26 cellular contexts compared by ENCODE assay signal in the genomic region with DNA sequence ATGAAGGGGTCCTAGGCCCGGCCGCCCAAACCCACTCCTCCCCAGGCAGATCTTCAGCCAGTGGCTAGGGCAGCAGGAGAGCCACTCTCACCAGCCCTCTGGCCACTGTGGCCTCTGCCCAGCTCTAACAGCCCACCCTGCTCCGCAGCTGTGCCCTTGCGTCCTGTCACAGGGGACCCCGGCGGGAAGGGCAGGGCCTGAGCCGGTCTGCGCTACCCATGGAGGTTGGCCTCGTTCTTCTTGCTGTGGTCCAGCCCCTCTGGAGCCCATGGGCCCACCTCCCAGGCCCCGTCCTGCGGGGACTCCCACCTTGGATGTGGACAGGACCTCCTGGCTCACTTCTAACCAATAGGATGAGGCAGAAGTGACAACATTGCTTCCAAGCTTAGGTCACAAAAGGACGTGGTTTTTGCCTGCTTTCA. TPM values are rescaled to one million over a fixed set of nuclear protein-coding genes. Genes with fewer than 3 reads are reported as not detected.
DNase-seq lines count a peak whose midpoint lies in the region; TF ChIP-seq lines count a peak whose summit lies in the region.
"Had no signal": no experiment of that assay in that cellular context is flagged by ENCODE, and none has a peak within 500 bp of the region (broad histone marks: within the 10 kb centered on the region; RNA-seq: fewer than 3 reads in every experiment).

No MANE protein-coding gene starts in this region.

- TF ChIP-seq CTCF in chondrocyte (IDR thresholded peaks at IDR 0.05) (no peak), osteocyte (IDR thresholded peaks at IDR 0.05) (no peak)

- peaks cover 17% of the 10 kb centered on the region for H3K4me1 Mint-ChIP-seq in activated T-cell treated with anti-CD3 and anti-CD28 coated beads, Interleukin-2, amount 50 U/mL, for 24 hours (ENCODE audit: low read depth)
- H3K4me1 Mint-ChIP-seq in chondrocyte (ENCODE audit: low read depth) (peaks cover 6% of the 10 kb centered on the region), osteocyte (ENCODE audit: unreplicated experiment) (peaks cover 14% of the 10 kb centered on the region)

- no peaks in the 10 kb centered on the region for H3K27me3 Mint-ChIP-seq in activated T-cell treated with anti-CD3 and anti-CD28 coated beads, Interleukin-2, amount 50 U/mL, for 24 hours
- H3K27me3 Mint-ChIP-seq in chondrocyte (ENCODE audit: low read depth): peaks cover 28% of the 10 kb centered on the region
- H3K27me3 Mint-ChIP-seq in osteocyte (ENCODE audit: unreplicated experiment): peaks cover 30% of the 10 kb centered on the region
- H3K27me3 Mint-ChIP-seq: activated CD4-positive, alpha-beta T cell treated with anti-CD3 and anti-CD28 coated beads, Interleukin-2, amount 10 ng/mL, durations not matched to agents 7 days and 5 days had no signal

- DNase-seq in activated T-cell treated with anti-CD3 and anti-CD28 coated beads, Interleukin-2, amount 50 U/mL, for 24 hours: peak; percentile 18
- DNase-seq in activated T-cell treated with anti-CD3 and anti-CD28 coated beads, Interleukin-2, amount 50 U/mL, for 1 hour: no peak
- DNase-seq in DMS53 (lab: John Stamatoyannopoulos, UW) (peak; percentile 82), chondrocyte (ENCODE audit: low spot score) (peak; percentile 92), osteocyte (ENCODE audit: extremely low spot score, unreplicated experiment) (peak; percentile 80), NCI-H526 treated with DMSO at 0.1 percent for 48 hours (lab: John Stamatoyannopoulos, UW) (no peak), NCI-H2171 (lab: John Stamatoyannopoulos, UW) (no peak), OCI-M2 (lab: John Stamatoyannopoulos, UW; ENCODE audit: unreplicated experiment) (no peak)
- DNase-seq: effector CD8-positive, alpha-beta T cell; erythroblast; foreskin keratinocyte; NCI-H187; NCI-H774; nucleus accumbens; retina; SIG-M5; stimulated activated CD4-positive, alpha-beta T cell treated with anti-CD3 and anti-CD28 coated beads, Interleukin-12 subunit alpha, Interleukin-12 subunit beta, amount 100 ng/mL, for 4 hours had no signal

- H3K27ac Mint-ChIP-seq in activated T-cell treated with anti-CD3 and anti-CD28 coated beads, Interleukin-2, amount 50 U/mL, for 24 hours: no peak overlapping the region
- H3K27ac Mint-ChIP-seq in chondrocyte (ENCODE audit: unreplicated experiment) (no peak overlapping the region), osteocyte (ENCODE audit: unreplicated experiment) (no peak overlapping the region)
- H3K27ac Mint-ChIP-seq: activated CD4-positive, alpha-beta T cell treated with anti-CD3 and anti-CD28 coated beads, Interleukin-2, amount 10 ng/mL, durations not matched to agents 7 days and 5 days; activated naive CD4-positive, alpha-beta T cell treated with anti-CD3 and anti-CD28 coated beads for 36 hours; T-cell had no signal

- no peaks in the 10 kb centered on the region for H3K36me3 Mint-ChIP-seq in activated T-cell treated with anti-CD3 and anti-CD28 coated beads, Interleukin-2, amount 50 U/mL, for 24 hours (ENCODE audit: low read depth)
- H3K36me3 Mint-ChIP-seq in chondrocyte (ENCODE audit: low read depth) (peaks cover 1% of the 10 kb centered on the region), osteocyte (ENCODE audit: unreplicated experiment) (no peaks in the 10 kb centered on the region)

- no peak overlapping the region for H3K4me3 Mint-ChIP-seq in activated T-cell treated with anti-CD3 and anti-CD28 coated beads, Interleukin-2, amount 50 U/mL, for 24 hours
- H3K4me3 Mint-ChIP-seq in chondrocyte (ENCODE audit: unreplicated experiment) (no peak overlapping the region), osteocyte (ENCODE audit: unreplicated experiment) (no peak overlapping the region)
- H3K4me3 Mint-ChIP-seq: activated CD4-positive, alpha-beta T cell treated with anti-CD3 and anti-CD28 coated beads, Interleukin-2, amount 10 ng/mL, durations not matched to agents 7 days and 5 days; activated naive CD4-positive, alpha-beta T cell treated with anti-CD3 and anti-CD28 coated beads for 36 hours; T-cell had no signal

- H3K9me3 Mint-ChIP-seq in activated T-cell treated with anti-CD3 and anti-CD28 coated beads, Interleukin-2, amount 50 U/mL, for 24 hours: no peaks in the 10 kb centered on the region
- H3K9me3 Mint-ChIP-seq in chondrocyte (ENCODE audit: low read depth): peaks cover 2% of the 10 kb centered on the region
- H3K9me3 Mint-ChIP-seq in osteocyte (ENCODE audit: unreplicated experiment): no peaks in the 10 kb centered on the region
- H3K9me3 Mint-ChIP-seq: activated CD4-positive, alpha-beta T cell treated with anti-CD3 and anti-CD28 coated beads, Interleukin-2, amount 10 ng/mL, durations not matched to agents 7 days and 5 days; activated naive CD4-positive, alpha-beta T cell treated with anti-CD3 and anti-CD28 coated beads for 36 hours; T-cell had no signal

RNA-seq across cellular contexts. Expression of a gene that starts 38.3 kb away (rescaled TPM):
- not detected in 3 replicates for total RNA-seq in chondrocyte
- total RNA-seq in osteocyte: 0.75 and 0.89 TPM in 2 replicates
- total RNA-seq: activated CD4-positive, alpha-beta T cell treated with anti-CD3 and anti-CD28 coated beads, Interleukin-2, amount 10 ng/mL, durations not matched to agents 7 days and 5 days; activated naive CD4-positive, alpha-beta T cell treated with anti-CD3 and anti-CD28 coated beads for 36 hours; Daoy; OCI-LY7; subcutaneous adipose tissue; T-cell had no signal

RNA-seq across cellular contexts. Expression of a gene that starts 48.9 kb away (rescaled TPM):
- not detected in 3 replicates for total RNA-seq in chondrocyte
- total RNA-seq in osteocyte: not detected in 2 replicates
- total RNA-seq: activated CD4-positive, alpha-beta T cell treated with anti-CD3 and anti-CD28 coated beads, Interleukin-2, amount 10 ng/mL, durations not matched to agents 7 days and 5 days; activated naive CD4-positive, alpha-beta T cell treated with anti-CD3 and anti-CD28 coated beads for 36 hours; cerebellum; Daoy; foreskin keratinocyte; lung microvascular endothelial cell; OCI-LY7; subcutaneous adipose tissue; urinary bladder had no signal

Comparison
In these comparisons a context has a peak if more than half of its experiments do, and no peak if none do; other contexts are left out.
1. DNase-seq: peak in activated T-cell treated with anti-CD3 and anti-CD28 coated beads, Interleukin-2, amount 50 U/mL, for 24 hours (single experiment), DMS53 (single experiment), chondrocyte (single experiment) and osteocyte (single experiment); none in activated T-cell treated with anti-CD3 and anti-CD28 coated beads, Interleukin-2, amount 50 U/mL, for 1 hour (single experiment), NCI-H526 treated with DMSO at 0.1 percent for 48 hours (single experiment), NCI-H2171 (single experiment) and OCI-M2 (single experiment).